Comparison of ENCODE assay signal across 27 cellular contexts in the genomic region with DNA sequence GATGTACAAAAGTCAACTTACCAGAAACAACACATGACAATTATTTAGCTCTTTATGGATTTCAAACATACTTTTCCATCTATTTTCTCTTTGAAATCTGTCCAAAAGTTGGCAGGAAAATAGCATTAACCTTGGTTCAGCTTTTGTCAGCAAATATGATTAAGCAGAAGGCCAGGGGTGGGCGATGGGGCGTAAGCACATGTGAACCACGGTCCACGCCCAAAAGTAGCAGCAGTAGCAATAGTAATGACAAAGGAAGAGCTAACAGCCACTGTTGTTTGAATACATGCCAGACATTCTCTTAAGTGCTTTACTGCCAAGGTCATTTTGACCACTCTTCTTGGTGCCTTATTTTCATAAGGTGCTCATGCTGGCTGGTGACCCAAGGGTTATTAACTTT.
DNase-seq lines count a peak whose midpoint lies in the region; ATAC-seq and TF ChIP-seq lines count a peak whose summit lies in the region.
"Had no signal": no experiment of that assay in that cellular context is flagged by ENCODE, and none has a peak within 500 bp of the region (broad histone marks: within the 10 kb centered on the region; RNA-seq: fewer than 3 reads in every experiment).

No MANE protein-coding gene starts in this region.

- H3K27ac ChIP-seq in IMR-90 (ENCODE audit: insufficient read depth, low read length) (peak overlapping the region; percentile 20; the same call in 1 of the 2 replicates), fibroblast of lung (ENCODE audit: insufficient read depth, low read length) (no peak overlapping the region), neuronal stem cell (replicated peaks; ENCODE audit: low read length) (no peak overlapping the region)
- H3K27ac ChIP-seq: adrenal gland, neural progenitor cell, PC-9, stomach, thyroid gland, VCaP had no signal

- no peak overlapping the region for H2BK5ac ChIP-seq in IMR-90 (ENCODE audit: low read depth, low read length, poor library complexity, severe bottlenecking)
- H2BK5ac ChIP-seq in neuronal stem cell (ENCODE audit: low read length), result no peak overlapping the region

- TF ChIP-seq RAD21 in IMR-90 (IDR thresholded peaks at IDR 0.05; ENCODE audit: low read length), result no peak

- peak overlapping the region; percentile 67; the same call in 1 of the 2 replicates for H2BK20ac ChIP-seq in IMR-90 (ENCODE audit: low read depth, low read length)

- peaks cover 12 to 63% of the 10 kb centered on the region in 2 experiments; a peak in 3 of 4 replicates for H3K79me1 ChIP-seq in IMR-90 (ENCODE audit: low read depth in 1 of 2, low read length in 2 of 2)
- H3K79me1 ChIP-seq in neuronal stem cell (ENCODE audit: low read depth, low read length), result no peaks in the 10 kb centered on the region

- no peak overlapping the region for H3K27ac Mint-ChIP-seq in stimulated activated naive CD8-positive, alpha-beta T cell treated with anti-CD3 and anti-CD28 coated beads, Interleukin-15, amount 100 ng/mL, for 72 hours
- H3K27ac Mint-ChIP-seq: activated CD8-positive, alpha-beta T cell treated with anti-CD3 and anti-CD28 coated beads, Interleukin-2, amount 10 ng/mL, durations not matched to agents 7 days and 5 days; activated naive CD4-positive, alpha-beta T cell treated with anti-CD3 and anti-CD28 coated beads, Interleukin-2, amount 10 ng/mL, durations not matched to agents 7 days and 5 days; CD8-positive, alpha-beta memory T cell; neural progenitor cell had no signal

- H4K5ac ChIP-seq in IMR-90 (ENCODE audit: low read depth, low read length), result no peak overlapping the region; the same call in 1 of the 2 replicates

- H3K23ac ChIP-seq in IMR-90 (ENCODE audit: low read depth, low read length), result peak overlapping the region; percentile 17; the same call in 1 of the 2 replicates
- H3K23ac ChIP-seq in neuronal stem cell (ENCODE audit: low read depth, low read length, poor library complexity), result no peak overlapping the region

- no peak overlapping the region for H3K56ac ChIP-seq in IMR-90 (ENCODE audit: extremely low read depth, insufficient read depth, low read length)

- no peak overlapping the region for H2AFZ ChIP-seq in IMR-90 (replicated peaks; ENCODE audit: low read length, poor library complexity)
- H2AFZ ChIP-seq in fibroblast of lung (ENCODE audit: low read length), result no peak overlapping the region
- no peak overlapping the region for H2AFZ ChIP-seq in neuronal stem cell (ENCODE audit: low read length)
- H2AFZ ChIP-seq: neural progenitor cell, PC-9 had no signal

- H3K4me3 ChIP-seq in IMR-90 (ENCODE audit: insufficient read depth, low read depth, low read length), result no peak overlapping the region
- no peak overlapping the region for H3K4me3 ChIP-seq in fibroblast of lung (replicated peaks in 1 of 4; ENCODE audit: control extremely low read depth in 1 of 4, insufficient read depth in 1 of 4, low read depth in 3 of 4, low read length in 4 of 4)
- H3K4me3 ChIP-seq in neuronal stem cell (ENCODE audit: low read length in 2 of 2), result no peak overlapping the region
- H3K4me3 ChIP-seq: adrenal gland, neural progenitor cell, PC-9, stomach, thyroid gland had no signal

- no peak overlapping the region; the same call in 1 of the 2 replicates for H3K14ac ChIP-seq in IMR-90 (replicated peaks; ENCODE audit: low read depth, low read length)
- no peak overlapping the region for H3K14ac ChIP-seq in neuronal stem cell (ENCODE audit: low read length)

- no peaks in the 10 kb centered on the region for H3K79me2 ChIP-seq in fibroblast of lung (ENCODE audit: control insufficient read depth, insufficient read depth, low read length)

- intact Hi-C loops in IMR-90 (cut with micrococcal nuclease), result loop anchor here (2.0 kb wide), 1 partner anchor 72 kb away; no protein-coding TSS in a partner anchor

- dilution Hi-C loops in IMR-90 (cut with HindIII; ENCODE audit: low sequenced_read_pairs, unreplicated experiment), result no loop called here

- no peaks in the 10 kb centered on the region for H3K9me3 ChIP-seq in IMR-90 (ENCODE audit: control insufficient read depth, insufficient read depth, low read length)
- H3K9me3 ChIP-seq in fibroblast of lung (ENCODE audit: control insufficient read depth, insufficient read depth, low read depth, low read length), result no peaks in the 10 kb centered on the region
- no peaks in the 10 kb centered on the region for H3K9me3 ChIP-seq in neuronal stem cell (replicated peaks in 1 of 2; ENCODE audit: control insufficient read depth in 2 of 2, insufficient read depth in 1 of 2, low read depth in 1 of 2, low read length in 2 of 2)
- H3K9me3 ChIP-seq: adrenal gland, BE2C, stomach, thyroid gland had no signal

- H2AK9ac ChIP-seq in IMR-90 (replicated peaks; ENCODE audit: low read depth, low read length, poor library complexity), result no peak overlapping the region

- H3K36me3 ChIP-seq in IMR-90 (ENCODE audit: control insufficient read depth, insufficient read depth, low read length) (peaks cover 30% of the 10 kb centered on the region), fibroblast of lung (ENCODE audit: control insufficient read depth, insufficient read depth, low read length) (peaks cover 3% of the 10 kb centered on the region), neuronal stem cell (replicated peaks in 1 of 2; ENCODE audit: control insufficient read depth in 2 of 2, insufficient read depth in 2 of 2, low read length in 2 of 2) (peaks cover 1 to 76% of the 10 kb centered on the region in 2 donors)
- H3K36me3 ChIP-seq: BE2C, neural progenitor cell, stomach, thyroid gland had no signal

- peaks cover 11% of the 10 kb centered on the region for H3K4me1 Mint-ChIP-seq in stimulated activated naive CD8-positive, alpha-beta T cell treated with anti-CD3 and anti-CD28 coated beads, Interleukin-15, amount 100 ng/mL, for 72 hours
- H3K4me1 Mint-ChIP-seq: activated naive CD4-positive, alpha-beta T cell treated with anti-CD3 and anti-CD28 coated beads, Interleukin-2, amount 10 ng/mL, durations not matched to agents 7 days and 5 days; CD8-positive, alpha-beta memory T cell; neural progenitor cell had no signal

- H3K9me1 ChIP-seq in IMR-90 (ENCODE audit: insufficient read depth, low read length), result peaks cover 37% of the 10 kb centered on the region

- H3K27me3 Mint-ChIP-seq in stimulated activated naive CD8-positive, alpha-beta T cell treated with anti-CD3 and anti-CD28 coated beads, Interleukin-15, amount 100 ng/mL, for 72 hours, result peaks cover 63% of the 10 kb centered on the region

- DNase-seq in IMR-90 (no peak), SW480 (ENCODE audit: low spot score) (peak; percentile 36), fibroblast of lung (ENCODE audit: low read depth in 2 of 2) (peak; percentile 26 to 63), renal cortical epithelial cell (ENCODE audit: low read depth) (peak; percentile 42), T-helper 9 cell (no peak), neuronal stem cell (ENCODE audit: low spot score) (no peak)
- no peak for DNase-seq in stimulated activated naive CD8-positive, alpha-beta T cell treated with anti-CD3 and anti-CD28 coated beads, Interleukin-15, amount 100 ng/mL, for 72 hours
- DNase-seq: activated CD4-positive, alpha-beta T cell treated with anti-CD3 and anti-CD28 coated beads for 4 hours; activated CD8-positive, alpha-beta T cell treated with anti-CD3 and anti-CD28 coated beads, Interleukin-2, amount 10 ng/mL, durations not matched to agents 7 days and 5 days; activated naive CD4-positive, alpha-beta T cell treated with anti-CD3 and anti-CD28 coated beads, Interleukin-2, amount 10 ng/mL, durations not matched to agents 7 days and 5 days; BE2C; CD8-positive, alpha-beta memory T cell; H7; hippocampal formation; Kasumi-1; left colon; NCI-H146; PC-9; right cardiac atrium; SHP77; stimulated activated CD4-positive, alpha-beta T cell treated with anti-CD3 and anti-CD28 coated beads, Interleukin-2, amount 100 ng/mL, for 48 hours; stomach had no signal

- H4K20me1 ChIP-seq in IMR-90 (ENCODE audit: insufficient read depth, low read length), result 0 out of 2 replicates have a peak, but pooled peaks cover 4% of the 10 kb centered on the region
- H4K20me1 ChIP-seq in fibroblast of lung (ENCODE audit: control insufficient read depth, extremely low read depth, insufficient read depth, low read length), result no peaks in the 10 kb centered on the region

- H3K9me3 Mint-ChIP-seq in stimulated activated naive CD8-positive, alpha-beta T cell treated with anti-CD3 and anti-CD28 coated beads, Interleukin-15, amount 100 ng/mL, for 72 hours, result no peaks in the 10 kb centered on the region
- H3K9me3 Mint-ChIP-seq: activated naive CD4-positive, alpha-beta T cell treated with anti-CD3 and anti-CD28 coated beads, Interleukin-2, amount 10 ng/mL, durations not matched to agents 7 days and 5 days; CD8-positive, alpha-beta memory T cell; neural progenitor cell had no signal

- H3K27me3 ChIP-seq in IMR-90 (ENCODE audit: control insufficient read depth, insufficient read depth, low read length), result no peaks in the 10 kb centered on the region
- H3K27me3 ChIP-seq in fibroblast of lung (ENCODE audit: control insufficient read depth, insufficient read depth, low read length), result no peaks in the 10 kb centered on the region
- H3K27me3 ChIP-seq in neuronal stem cell (ENCODE audit: control insufficient read depth in 3 of 3, insufficient read depth in 3 of 3, low read depth in 1 of 3, low read length in 3 of 3), result no peaks in the 10 kb centered on the region
- H3K27me3 ChIP-seq: adrenal gland, BE2C, neural progenitor cell, stomach, thyroid gland had no signal

- H3K4ac ChIP-seq in IMR-90 (ENCODE audit: low read depth, low read length), result peak overlapping the region; percentile 33
- no peak overlapping the region for H3K4ac ChIP-seq in neuronal stem cell (ENCODE audit: low read length)

- H3K4me2 ChIP-seq in IMR-90 (ENCODE audit: low read depth, low read length) (no peak overlapping the region), fibroblast of lung (ENCODE audit: extremely low read depth, insufficient read depth, low read length) (peak overlapping the region; percentile 27), neuronal stem cell (ENCODE audit: insufficient read depth, low read length, poor library complexity, severe bottlenecking) (no peak overlapping the region)
- H3K4me2 ChIP-seq: neural progenitor cell, PC-9 had no signal

- H3K18ac ChIP-seq in IMR-90 (ENCODE audit: low read depth, low read length) (peak overlapping the region; percentile 66; the same call in 1 of the 2 replicates), neuronal stem cell (ENCODE audit: low read length) (no peak overlapping the region)

- H3K4me1 ChIP-seq in IMR-90 (ENCODE audit: control insufficient read depth, insufficient read depth, low read length) (peaks cover 34% of the 10 kb centered on the region), fibroblast of lung (ENCODE audit: control insufficient read depth, extremely low read depth, insufficient read depth, low read length) (peaks cover 27% of the 10 kb centered on the region), neuronal stem cell (ENCODE audit: control insufficient read depth in 2 of 2, insufficient read depth in 1 of 2, low read depth in 1 of 2, low read length in 2 of 2) (peaks cover 0 to 2% of the 10 kb centered on the region in 2 donors)
- H3K4me1 ChIP-seq: BE2C, neural progenitor cell had no signal

- H3K9ac ChIP-seq in IMR-90 (ENCODE audit: low read depth, low read length) (no peak overlapping the region), fibroblast of lung (ENCODE audit: insufficient read depth, low read length) (no peak overlapping the region), neuronal stem cell (ENCODE audit: low read depth, low read length, poor library complexity) (no peak overlapping the region)
- H3K9ac ChIP-seq: neural progenitor cell had no signal

- TF ChIP-seq POLR2A in IMR-90 (IDR thresholded peaks at IDR 0.05; ENCODE audit: low read depth, low read length), result no peak

- POLR2A ChIA-PET in IMR-90 (lab: Charles Lee; ENCODE audit: unreplicated experiment), result no interaction called here

- H2BK15ac ChIP-seq in IMR-90 (ENCODE audit: low read depth, low read length) (no peak overlapping the region), neuronal stem cell (ENCODE audit: low read length) (no peak overlapping the region)

- H2AK5ac ChIP-seq in IMR-90 (ENCODE audit: low read depth, low read length) (peak overlapping the region; percentile 42; the same call in 1 of the 2 replicates), neuronal stem cell (ENCODE audit: low read depth, low read length) (no peak overlapping the region)

- no peak overlapping the region for H2BK12ac ChIP-seq in neuronal stem cell (ENCODE audit: low read length)

- CTCF ChIA-PET in IMR-90 (lab: Yijun Ruan, JAX), result no interaction called here

- no TSS peak for BruUV-seq in IMR-90 (replicated peaks; lab: Mats Ljungman, UMichigan)

- peak overlapping the region in 1 of 2 experiments; percentile 29; a peak in 1 of 4 replicates for H4K8ac ChIP-seq in IMR-90 (ENCODE audit: low read depth in 2 of 2, low read length in 2 of 2)
- H4K8ac ChIP-seq in neuronal stem cell (ENCODE audit: low read depth, low read length), result no peak overlapping the region

- no peak overlapping the region for H3K4me3 Mint-ChIP-seq in stimulated activated naive CD8-positive, alpha-beta T cell treated with anti-CD3 and anti-CD28 coated beads, Interleukin-15, amount 100 ng/mL, for 72 hours
- H3K4me3 Mint-ChIP-seq: activated CD8-positive, alpha-beta T cell treated with anti-CD3 and anti-CD28 coated beads, Interleukin-2, amount 10 ng/mL, durations not matched to agents 7 days and 5 days; activated naive CD4-positive, alpha-beta T cell treated with anti-CD3 and anti-CD28 coated beads, Interleukin-2, amount 10 ng/mL, durations not matched to agents 7 days and 5 days; CD8-positive, alpha-beta memory T cell; neural progenitor cell had no signal

- peak overlapping the region; percentile 63 for H2BK120ac ChIP-seq in IMR-90 (ENCODE audit: low read depth, low read length)
- no peak overlapping the region for H2BK120ac ChIP-seq in neuronal stem cell (ENCODE audit: low read depth, low read length)

- H4K91ac ChIP-seq in IMR-90 (ENCODE audit: insufficient read depth, low read depth, low read length) (peak overlapping the region; percentile 55), neuronal stem cell (ENCODE audit: low read depth, low read length, poor library complexity) (no peak overlapping the region)

- ATAC-seq in IMR-90 (ENCODE audit: low read depth) (no peak), HG03460 (IDR thresholded peaks at IDR 0.05; ENCODE audit: unreplicated experiment) (no peak)
- ATAC-seq in stimulated activated naive CD8-positive, alpha-beta T cell treated with anti-CD3 and anti-CD28 coated beads, Interleukin-15, amount 100 ng/mL, for 72 hours, result no peak
- ATAC-seq: activated CD8-positive, alpha-beta T cell treated with anti-CD3 and anti-CD28 coated beads, Interleukin-2, amount 10 ng/mL, durations not matched to agents 7 days and 5 days; left colon; right cardiac atrium had no signal

- in situ Hi-C loops in IMR-90 (cut with MboI; ENCODE audit: low sequenced_read_pairs), result no loop called here

- WGBS in IMR-90 (ENCODE audit: extremely low coverage in 2 of 2, insufficient read length in 1 of 2), 2 experiments, result 83% methylated on average over 4 of the region's 4 CpGs; no CpG with 5 or more reads in 1 of the 2 experiments
- no CpG with 5 or more reads among the region's 4 CpGs for WGBS in neuronal stem cell (ENCODE audit: extremely low coverage in 2 of 2, insufficient read length in 2 of 2, insufficient replicate concordance in 1 of 2), 2 donors

- TF ChIP-seq CTCF in IMR-90 (conservative IDR thresholded peaks at IDR 0.05; ENCODE audit: low read depth, low read length) (no peak), fibroblast of lung (conservative IDR thresholded peaks at IDR 0.05 in 1 of 2, IDR thresholded peaks at IDR 0.05 in 1 of 2; ENCODE audit: low read depth in 1 of 2, low read length in 2 of 2) (no peak)

Comparison
In these comparisons a context has a peak if more than half of its experiments do, and no peak if none do; other contexts are left out.
1. DNase-seq: peak in SW480 (single experiment), fibroblast of lung (2 of 2) and renal cortical epithelial cell (single experiment); none in IMR-90 (single experiment), stimulated activated naive CD8-positive, alpha-beta T cell treated with anti-CD3 and anti-CD28 coated beads, Interleukin-15, amount 100 ng/mL, for 72 hours (0 of 2), T-helper 9 cell (single experiment) and neuronal stem cell (single experiment).